ENCODE assay signal across 13 cellular contexts in the genomic region with DNA sequence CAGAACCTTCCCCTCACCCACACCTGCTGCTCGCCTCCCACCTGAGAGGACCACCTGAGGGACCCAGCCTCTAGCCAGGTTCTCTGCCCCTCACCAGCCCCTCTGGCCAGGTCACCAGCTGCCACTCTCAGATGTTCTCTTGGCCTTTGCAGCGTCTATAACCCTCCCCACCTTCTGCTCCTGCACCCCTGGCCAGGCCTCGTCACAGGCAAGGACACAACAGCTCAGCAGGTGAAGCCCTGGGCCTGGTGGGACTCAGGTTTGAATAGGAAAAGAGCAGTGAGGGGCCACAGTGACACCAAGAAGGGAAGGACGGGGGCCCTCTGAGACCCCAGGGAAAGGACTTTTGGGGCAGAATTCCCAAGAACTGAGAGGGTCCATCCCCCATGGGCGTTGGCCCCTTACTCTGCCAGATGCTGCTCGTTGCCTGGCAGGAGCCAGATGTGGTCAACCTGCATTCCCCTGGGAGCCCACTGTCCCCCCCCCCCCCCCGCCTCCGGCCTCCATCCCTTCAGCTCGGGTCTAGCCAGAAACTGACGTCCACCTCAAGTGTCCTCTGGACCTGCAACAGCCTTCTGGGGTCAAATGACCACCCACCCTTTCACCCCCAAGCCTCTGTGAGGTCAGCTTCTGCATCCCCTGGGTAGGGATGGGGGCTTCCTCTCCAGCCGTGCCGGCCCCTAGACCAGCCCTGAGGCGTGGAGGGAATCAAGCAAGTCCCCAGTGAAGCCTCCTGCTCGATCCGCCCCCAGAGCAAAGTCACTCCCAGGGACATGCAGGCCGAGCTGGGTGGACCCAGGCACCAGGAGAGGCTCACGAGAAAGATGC. TPM values are rescaled to one million over a fixed set of nuclear protein-coding genes. Genes with fewer than 3 reads are reported as not detected.
A peak's percentile ranks its signal among the peaks of the same experiment; 100 is the strongest.
DNase-seq lines count a peak whose midpoint lies in the region; ATAC-seq, FAIRE-seq and TF ChIP-seq lines count a peak whose summit lies in the region.
"Had no signal": no experiment of that assay in that cellular context is flagged by ENCODE, and none has a peak within 500 bp of the region (broad histone marks: within the 10 kb centered on the region; RNA-seq: fewer than 3 reads in every experiment).

No MANE protein-coding gene starts in this region.

- no peaks in the 10 kb centered on the region for H3K4me1 Mint-ChIP-seq in CD4-positive, alpha-beta T cell (ENCODE audit: low read depth)
- peaks cover 43 to 54% of the 10 kb centered on the region in 2 donors for H3K4me1 Mint-ChIP-seq in natural killer cell

- peaks cover 68% of the 10 kb centered on the region for H3K36me3 Mint-ChIP-seq in CD4-positive, alpha-beta T cell (ENCODE audit: low read depth)
- peaks cover 10% of the 10 kb centered on the region for H3K36me3 Mint-ChIP-seq in natural killer cell

- H3K27ac ChIP-seq in CD4-positive, alpha-beta T cell (ENCODE audit: low read depth, low read length), result peak overlapping the region; percentile 48
- peak overlapping the region; percentile 43 for H3K27ac ChIP-seq in HEK293 (ENCODE audit: extremely low read depth, low read depth, low read length)
- no peak overlapping the region for H3K27ac ChIP-seq in GM12878 (ENCODE audit: control insufficient read depth, insufficient read depth)
- H3K27ac ChIP-seq: right lobe of liver had no signal

- peak; percentile 49 for TF ChIP-seq POLR2A in GM12878 (IDR thresholded peaks at IDR 0.05; ENCODE audit: low read depth, low read length)

- 63% methylated on average over 13 of the region's 17 CpGs for WGBS in GM12878 (ENCODE audit: insufficient coverage, insufficient replicate concordance, low lambda C conversion rate, missing lambda C conversion rate)

- H3K4me2 ChIP-seq in GM12878 (ENCODE audit: control insufficient read depth, insufficient read depth), result no peak overlapping the region

- in situ Hi-C loops in GM12878 (cut with MboI), result no loop called here

- FAIRE-seq in GM12878 (lab: Jason Lieb, UNC) (no peak), frontal cortex (lab: Jason Lieb, UNC) (no peak)

- no peaks in the 10 kb centered on the region for H3K9me3 ChIP-seq in CD4-positive, alpha-beta T cell (ENCODE audit: control insufficient read depth, low read length)
- no peaks in the 10 kb centered on the region for H3K9me3 ChIP-seq in HEK293 (ENCODE audit: control insufficient read depth, insufficient read depth, low read depth, low read length)
- no peaks in the 10 kb centered on the region for H3K9me3 ChIP-seq in GM12878 (replicated peaks; ENCODE audit: control insufficient read depth, insufficient read depth, low read length)
- H3K9me3 ChIP-seq: Peyer's patch, right lobe of liver had no signal

- peaks cover 18 to 86% of the 10 kb centered on the region in 2 experiments for H3K36me3 ChIP-seq in HEK293 (ENCODE audit: control insufficient read depth in 2 of 2, insufficient read depth in 1 of 2, low read length in 2 of 2)
- H3K36me3 ChIP-seq in GM12878 (ENCODE audit: control insufficient read depth in 2 of 2, insufficient read depth in 2 of 2, low read length in 1 of 2), result peaks cover 5 to 23% of the 10 kb centered on the region in 2 experiments; a peak in 3 of 4 replicates

- H3K4me1 ChIP-seq in HEK293 (ENCODE audit: control insufficient read depth, insufficient read depth, low read length) (no peaks in the 10 kb centered on the region; the same call in 1 of the 2 replicates), GM12878 (ENCODE audit: control insufficient read depth, insufficient read depth, low read length) (no peaks in the 10 kb centered on the region; the same call in 1 of the 2 replicates)
- H3K4me1 ChIP-seq: right lobe of liver had no signal

- H3K9me3 Mint-ChIP-seq in CD4-positive, alpha-beta T cell, result no peaks in the 10 kb centered on the region
- H3K9me3 Mint-ChIP-seq in natural killer cell, result no peaks in the 10 kb centered on the region

- H3K27me3 Mint-ChIP-seq in CD4-positive, alpha-beta T cell, result no peaks in the 10 kb centered on the region
- H3K27me3 Mint-ChIP-seq in natural killer cell (ENCODE audit: low read depth in 2 of 2), result no peaks in the 10 kb centered on the region

- no peaks in the 10 kb centered on the region for H3K79me2 ChIP-seq in GM12878 (ENCODE audit: control insufficient read depth, insufficient read depth, low read length)

- H3K27ac Mint-ChIP-seq in CD4-positive, alpha-beta T cell, result peak overlapping the region; percentile 69
- peak overlapping the region; percentile 85 to 90 for H3K27ac Mint-ChIP-seq in natural killer cell

- SMC1A ChIA-PET in GM12878 (lab: Charles Lee; ENCODE audit: uncharacterized antibody, unreplicated experiment), result no interaction called here

- H3K4me3 ChIP-seq in HEK293 (ENCODE audit: low read depth, low read length) (no peak overlapping the region), GM12878 (no peak overlapping the region)
- H3K4me3 ChIP-seq: Peyer's patch, right lobe of liver had no signal

- TF ChIP-seq RAD21 in GM12878 (IDR thresholded peaks at IDR 0.05; ENCODE audit: insufficient read depth, low read depth, low read length), result no peak

- intact Hi-C loops in CD4-positive, alpha-beta T cell (cut with DNase I, micrococcal nuclease), result no loop called here
- intact Hi-C loops in GM12878 (cut with micrococcal nuclease; ENCODE audit: unreplicated experiment), result no loop called here
- intact Hi-C loops in natural killer cell (cut with micrococcal nuclease), result no loop called here

- no peak for TF ChIP-seq EP300 in GM12878 (IDR thresholded peaks at IDR 0.05; ENCODE audit: borderline replicate concordance in 1 of 2, control insufficient read depth in 1 of 2, low read depth in 2 of 2, low read length in 2 of 2)

- no peaks in the 10 kb centered on the region for H3K27me3 ChIP-seq in CD4-positive, alpha-beta T cell (ENCODE audit: control insufficient read depth, insufficient read depth, low read length)
- no peaks in the 10 kb centered on the region for H3K27me3 ChIP-seq in GM12878 (replicated peaks in 1 of 2; ENCODE audit: control insufficient read depth in 2 of 2, insufficient read depth in 2 of 2, low read length in 1 of 2)
- H3K27me3 ChIP-seq: Peyer's patch, right lobe of liver had no signal

- CTCF ChIA-PET in CD4-positive, alpha-beta T cell (lab: Charles Lee), result interaction anchor here (1.8 kb wide), 1 partner anchor 79 kb away, joined by 5 read pairs; the partner anchor contains the start of gene SCO2
- CTCF ChIA-PET in HEK293 (lab: Yijun Ruan, JAX) (interaction anchor here (0.7 kb wide), 1 partner anchor 50 kb away, joined by 4 read pairs; no protein-coding TSS in a partner anchor), GM12878 (lab: Yijun Ruan, JAX) (no interaction called here)

- no peak for TF ChIP-seq CTCF in CD4-positive, alpha-beta T cell (IDR thresholded peaks at IDR 0.05)
- TF ChIP-seq CTCF in HEK293 (tag by site-specific recombination; IDR thresholded peaks at IDR 0.05), result no peak
- TF ChIP-seq CTCF in GM12878 (IDR thresholded peaks at IDR 0.05 in 2 of 3, conservative IDR thresholded peaks at IDR 0.05 in 1 of 3; ENCODE audit: control insufficient read depth in 2 of 3, extremely low read depth in 1 of 3, insufficient read depth in 1 of 3, low read depth in 3 of 3, low read length in 3 of 3), result no peak
- TF ChIP-seq CTCF in natural killer cell (IDR thresholded peaks at IDR 0.05), result no peak

- no peaks in the 10 kb centered on the region for H4K20me1 ChIP-seq in GM12878 (ENCODE audit: control insufficient read depth, insufficient read depth)

- H3K9ac ChIP-seq in GM12878 (ENCODE audit: control insufficient read depth, insufficient read depth, low read length), result no peak overlapping the region

- POLR2A ChIA-PET in CD4-positive, alpha-beta T cell (lab: Charles Lee), result interaction anchor here (2.4 kb wide), 1 partner anchor 24 kb away, joined by 11 read pairs; no protein-coding TSS in a partner anchor
- POLR2A ChIA-PET in HEK293 (lab: Yijun Ruan, JAX), result interaction anchor here (0.6 to 2.5 kb wide), 2 partner anchors 80 to 180 kb away, joined by 5 to 12 read pairs; partner anchors contain the start of gene SCO2
- POLR2A ChIA-PET in GM12878 (lab: Charles Lee), result no interaction called here

- no peak for ATAC-seq in CD4-positive, alpha-beta T cell (ENCODE audit: poor library complexity)
- ATAC-seq in GM12878 (no peak), natural killer cell (no peak), GM18520 (IDR thresholded peaks at IDR 0.05; ENCODE audit: unreplicated experiment) (no peak)

- no peak for DNase-seq in CD4-positive, alpha-beta T cell
- DNase-seq in GM12878 (ENCODE audit: low read depth, low spot score) (no peak), natural killer cell (no peak), NCI-H146 (lab: John Stamatoyannopoulos, UW) (no peak), NCI-H187 (lab: John Stamatoyannopoulos, UW) (no peak), frontal cortex (ENCODE audit: low spot score in 2 of 2) (no peak)
- DNase-seq: NCI-H1105 treated with DMSO at 0.1 percent for 48 hours, right lobe of liver, T1000 had no signal

- no TSS peak for BruUV-seq in GM12878 (replicated peaks; lab: Mats Ljungman, UMichigan)

- H3K4me3 Mint-ChIP-seq in CD4-positive, alpha-beta T cell, result no peak overlapping the region
- H3K4me3 Mint-ChIP-seq in natural killer cell, result peak overlapping the region; percentile 71

- RAD21 ChIA-PET in GM12878 (lab: Charles Lee; ENCODE audit: unreplicated experiment), result no interaction called here

- no peak overlapping the region for H2AFZ ChIP-seq in GM12878 (ENCODE audit: control insufficient read depth, low read depth, low read length)

RNA-seq across cellular contexts. Expression of gene SBF1, which starts 28.7 kb away (rescaled TPM):
- 100 to 1,000 TPM; 220 to 227 TPM for total RNA-seq in CD4-positive, alpha-beta T cell
- 103 and 115 TPM in 2 replicates for total RNA-seq in GM12878 (2013; cell fraction: nucleolus; rRNA removed)
- total RNA-seq in GM12878 (2014; rRNA removed), result 42.7 and 48.0 TPM in 2 replicates
- 14.6 and 16.1 TPM in 2 replicates for total RNA-seq in GM12878 (2014; rRNA removed; fragmentation: Illumina TruSeq; extraction: Trizol)
- total RNA-seq in GM12878 (2021), result 77.9 and 95.0 TPM in 2 replicates
- polyA plus RNA-seq in GM12878 (2011; ENCODE audit: low read depth), result 12.7 TPM
- polyA plus RNA-seq in GM12878 (2011; rRNA removed), result 11.1 and 19.5 TPM in 2 replicates
- polyA plus RNA-seq in GM12878 (2011; cell fraction: cytosol; rRNA removed), result 30.3 and 43.4 TPM in 2 replicates
- polyA plus RNA-seq in GM12878 (2011; cell fraction: nucleus; rRNA removed), result 215 and 252 TPM in 2 replicates
- 25.9 and 33.5 TPM in 2 replicates for polyA plus RNA-seq in GM12878 (2012)
- 1.2 and 7.4 TPM in 2 replicates for polyA plus RNA-seq in GM12878 (2014; fragmentation: Illumina TruSeq; extraction: Trizol)
- polyA plus RNA-seq in GM12878 (2014; fragmentation: Nextera tagmentation; extraction: Ambion mirVana), result 1 to 10 TPM in 1 of 2 experiments, under 1 TPM in 1; 0.23 to 1.2 TPM
- polyA plus RNA-seq in GM12878 (2014; rRNA removed), result 42.2 and 47.5 TPM in 2 replicates
- 10 to 100 TPM; 10.0 to 28.6 TPM for polyA plus RNA-seq in GM12878 (2016; fragmentation: Nextera tagmentation; extraction: Ambion mirVana)
- 46.5 and 73.5 TPM in 2 replicates for polyA minus RNA-seq in GM12878 (2011; rRNA and poly(A)+ RNA removed)
- 27.6 and 33.4 TPM in 2 replicates for polyA minus RNA-seq in GM12878 (2011; cell fraction: cytosol; rRNA and poly(A)+ RNA removed)
- polyA minus RNA-seq in GM12878 (2011; cell fraction: nucleus; rRNA and poly(A)+ RNA removed), result 76.3 and 127 TPM in 2 replicates
- 100 to 1,000 TPM; 235 to 284 (median 242) TPM for total RNA-seq in natural killer cell
- 89.3 TPM for total RNA-seq in frontal cortex

RNA-seq across cellular contexts. Expression of gene ADM2, which starts 35.2 kb away (rescaled TPM):
- total RNA-seq in CD4-positive, alpha-beta T cell, result 1 to 10 TPM; 1.1 to 1.6 TPM
- 0.69 and 0.75 TPM in 2 replicates for total RNA-seq in GM12878 (2013; cell fraction: nucleolus; rRNA removed)
- total RNA-seq in GM12878 (2014; rRNA removed) (0.06 and 0.16 TPM in 2 replicates), GM12878 (2014; rRNA removed; fragmentation: Illumina TruSeq; extraction: Trizol) (0.04 TPM in 1 of 2 replicates, not detected in the other), GM12878 (2021) (0.31 and 0.48 TPM in 2 replicates), natural killer cell (1 to 10 TPM in 2 of 3 donors, under 1 TPM in 1; 0.26 to 2.5 (median 1.5) TPM), frontal cortex (not detected)
- polyA plus RNA-seq in GM12878 (2011; ENCODE audit: low read depth), result 0.67 TPM
- polyA plus RNA-seq in GM12878 (2011; rRNA removed) (0.23 and 0.30 TPM in 2 replicates), GM12878 (2014; fragmentation: Illumina TruSeq; extraction: Trizol) (0.04 TPM in 1 of 2 replicates, not detected in the other), GM12878 (2014; fragmentation: Nextera tagmentation; extraction: Ambion mirVana) (under 1 TPM in 1 of 2 experiments, not detected in 1; 0.02 TPM), GM12878 (2014; rRNA removed) (0.14 and 0.33 TPM in 2 replicates), GM12878 (2016; fragmentation: Nextera tagmentation; extraction: Ambion mirVana) (under 1 TPM in 1 of 2 experiments, not detected in 1; 0.17 TPM)
- 0.40 TPM in 2 replicates for polyA plus RNA-seq in GM12878 (2011; cell fraction: cytosol; rRNA removed)
- polyA plus RNA-seq in GM12878 (2011; cell fraction: nucleus; rRNA removed), result 0.73 and 0.93 TPM in 2 replicates
- 1.5 and 1.9 TPM in 2 replicates for polyA plus RNA-seq in GM12878 (2012)
- polyA minus RNA-seq in GM12878 (2011; rRNA and poly(A)+ RNA removed), result 0.15 and 0.57 TPM in 2 replicates
- polyA minus RNA-seq in GM12878 (2011; cell fraction: cytosol; rRNA and poly(A)+ RNA removed), result 0.42 and 0.67 TPM in 2 replicates
- polyA minus RNA-seq in GM12878 (2011; cell fraction: nucleus; rRNA and poly(A)+ RNA removed), result 0.36 and 0.48 TPM in 2 replicates

RNA-seq across cellular contexts. Expression of gene MIOX, which starts 40.6 kb away (rescaled TPM):
- not detected for total RNA-seq in CD4-positive, alpha-beta T cell
- 0.65 TPM in 1 of 2 replicates, not detected in the other for total RNA-seq in GM12878 (2013; cell fraction: nucleolus; rRNA removed)
- total RNA-seq in GM12878 (2014; rRNA removed) (not detected in 2 replicates), GM12878 (2014; rRNA removed; fragmentation: Illumina TruSeq; extraction: Trizol) (not detected in 2 replicates), GM12878 (2021) (not detected in 2 replicates), natural killer cell (under 1 TPM in 1 of 3 donors, not detected in 2; 0.23 TPM), frontal cortex (not detected)
- polyA plus RNA-seq in GM12878 (2011; ENCODE audit: low read depth), result not detected
- polyA plus RNA-seq in GM12878 (2011; rRNA removed) (0.13 and 0.31 TPM in 2 replicates), GM12878 (2014; fragmentation: Illumina TruSeq; extraction: Trizol) (0.10 TPM in 1 of 2 replicates, not detected in the other), GM12878 (2014; fragmentation: Nextera tagmentation; extraction: Ambion mirVana) (not detected), GM12878 (2014; rRNA removed) (0.36 TPM in 1 of 2 replicates, not detected in the other), GM12878 (2016; fragmentation: Nextera tagmentation; extraction: Ambion mirVana) (not detected)
- polyA plus RNA-seq in GM12878 (2011; cell fraction: cytosol; rRNA removed), result 0.12 and 0.64 TPM in 2 replicates
- 1.4 and 2.2 TPM in 2 replicates for polyA plus RNA-seq in GM12878 (2011; cell fraction: nucleus; rRNA removed)
- not detected in 2 replicates for polyA plus RNA-seq in GM12878 (2012)
- polyA minus RNA-seq in GM12878 (2011; rRNA and poly(A)+ RNA removed), result 0.41 TPM in 1 of 2 replicates, not detected in the other
- not detected in 2 replicates for polyA minus RNA-seq in GM12878 (2011; cell fraction: cytosol; rRNA and poly(A)+ RNA removed)
- polyA minus RNA-seq in GM12878 (2011; cell fraction: nucleus; rRNA and poly(A)+ RNA removed), result not detected in 2 replicates
- total RNA-seq: myocyte, Peyer's patch, right lobe of liver had no signal
